ENCODE assay signal across 9 cellular contexts in genomic region chr15:33022629-33023028, GRCh38.
DNase-seq lines count a peak whose midpoint lies in the region; ATAC-seq, FAIRE-seq and TF ChIP-seq lines count a peak whose summit lies in the region.
"Had no signal": no experiment of that assay in that cellular context is flagged by ENCODE, and none has a peak within 500 bp of the region (broad histone marks: within the 10 kb centered on the region; RNA-seq: fewer than 3 reads in every experiment).

No MANE protein-coding gene starts in this region.

- ATAC-seq in HG03095 (IDR thresholded peaks at IDR 0.05; ENCODE audit: unreplicated experiment) (no peak), GM18868 (IDR thresholded peaks at IDR 0.05; ENCODE audit: unreplicated experiment) (no peak)

- no peaks in the 10 kb centered on the region for H3K79me2 ChIP-seq in astrocyte (ENCODE audit: insufficient read depth, low read length)

- peaks cover 19% of the 10 kb centered on the region for H3K4me1 Mint-ChIP-seq in astrocyte (ENCODE audit: low read depth, unreplicated experiment)

- H3K4me3 ChIP-seq in astrocyte (ENCODE audit: insufficient read depth, low read depth, low read length) (no peak overlapping the region), iPS DF 6.9 (ENCODE audit: low read length) (no peak overlapping the region)

- H3K4me2 ChIP-seq in astrocyte (ENCODE audit: low read length) = peak overlapping the region; percentile 13

- H3K9ac ChIP-seq in astrocyte (ENCODE audit: low read length) = peak overlapping the region; percentile 19

- H3K9me3 ChIP-seq in astrocyte (ENCODE audit: insufficient read depth, low read depth, low read length) (no peaks in the 10 kb centered on the region), iPS DF 6.9 (ENCODE audit: control insufficient read depth, insufficient read depth, low read length) (no peaks in the 10 kb centered on the region)

- H3K27ac ChIP-seq in astrocyte (ENCODE audit: low read depth, low read length) = peak overlapping the region; percentile 29
- H3K27ac ChIP-seq in iPS DF 6.9 (ENCODE audit: low read length) = no peak overlapping the region

- H3K36me3 Mint-ChIP-seq in astrocyte (ENCODE audit: low read depth, unreplicated experiment) = peaks cover 5% of the 10 kb centered on the region

- WGBS in iPS DF 6.9 (ENCODE audit: insufficient coverage, insufficient read length) = no CpG with 5 or more reads among the region's 2 CpGs

- no peaks in the 10 kb centered on the region for H3K27me3 ChIP-seq in astrocyte (ENCODE audit: insufficient read depth, low read length)
- no peaks in the 10 kb centered on the region for H3K27me3 ChIP-seq in iPS DF 6.9 (ENCODE audit: control insufficient read depth, insufficient read depth, low read length)

- no peaks in the 10 kb centered on the region for H3K27me3 Mint-ChIP-seq in astrocyte (ENCODE audit: low read depth, unreplicated experiment)

- peaks cover 8% of the 10 kb centered on the region for H3K4me1 ChIP-seq in astrocyte (ENCODE audit: insufficient read depth, low read length)
- peaks cover 3% of the 10 kb centered on the region; the same call in 1 of the 2 replicates for H3K4me1 ChIP-seq in iPS DF 6.9 (ENCODE audit: control insufficient read depth, insufficient read depth, low read length)

- no peak overlapping the region for H3K4me3 Mint-ChIP-seq in astrocyte (ENCODE audit: unreplicated experiment)
- H3K4me3 Mint-ChIP-seq: CD14-positive monocyte had no signal

- no peak for TF ChIP-seq CTCF in astrocyte (IDR thresholded peaks at IDR 0.05; ENCODE audit: insufficient read depth, low read depth, low read length)

- H3K27ac Mint-ChIP-seq in astrocyte (ENCODE audit: unreplicated experiment) = peak overlapping the region; percentile 76

- DNase-seq in NCI-H345 (lab: John Stamatoyannopoulos, UW) = peak; percentile 25
- no peak for DNase-seq in NCI-H345 treated with DMSO at 0.1 percent for 48 hours (lab: John Stamatoyannopoulos, UW; ENCODE audit: unreplicated experiment)
- DNase-seq in astrocyte (ENCODE audit: low read depth) = peak; percentile 54
- peak; percentile 18 for DNase-seq in iPS DF 6.9 (ENCODE audit: low read depth, low spot score)
- peak; percentile 48 for DNase-seq in urothelium cell line (ENCODE audit: low spot score)
- DNase-seq in HT-29 (ENCODE audit: low spot score) = no peak

- H4K20me1 ChIP-seq in astrocyte (ENCODE audit: insufficient read depth, low read length) = no peaks in the 10 kb centered on the region

- peak overlapping the region; percentile 33 for H2AFZ ChIP-seq in astrocyte (ENCODE audit: low read depth, low read length)

- no peaks in the 10 kb centered on the region for H3K36me3 ChIP-seq in astrocyte (ENCODE audit: insufficient read depth, low read length)
- H3K36me3 ChIP-seq in iPS DF 6.9 (ENCODE audit: control insufficient read depth, insufficient read depth, low read length) = no peaks in the 10 kb centered on the region

- FAIRE-seq in astrocyte (lab: Jason Lieb, UNC) (no peak), urothelium cell line (lab: Jason Lieb, UNC) (no peak)

- no peaks in the 10 kb centered on the region for H3K9me3 Mint-ChIP-seq in astrocyte (ENCODE audit: unreplicated experiment)

Comparison
In these comparisons a context has a peak if more than half of its experiments do, and no peak if none do; other contexts are left out.
1. DNase-seq: peak in NCI-H345 (single experiment), astrocyte (single experiment), iPS DF 6.9 (single experiment) and urothelium cell line (single experiment); none in NCI-H345 treated with DMSO at 0.1 percent for 48 hours (single experiment) and HT-29 (single experiment).